In genomic region chr1:235199441-235199840, GRCh38 we compare ENCODE assay signal across 8 cellular contexts. TPM values are rescaled to one million over a fixed set of nuclear protein-coding genes. Genes with fewer than 3 reads are reported as not detected.
DNase-seq lines count a peak whose midpoint lies in the region; ATAC-seq and TF ChIP-seq lines count a peak whose summit lies in the region.

No MANE protein-coding gene starts in this region.

- no peak for TF ChIP-seq EP300 in tibial nerve (IDR thresholded peaks at IDR 0.05)

- no peak for DNase-seq in activated T-cell treated with anti-CD3 and anti-CD28 coated beads, Interleukin-2, amount 50 U/mL, for 72 hours
- DNase-seq in activated T-cell treated with anti-CD3 and anti-CD28 coated beads for 4 hours (no peak), amniotic epithelial cell (ENCODE audit: low read depth) (peak; percentile 53), iPS-NIHi11 (ENCODE audit: low spot score) (peak; percentile 72), tibial nerve (ENCODE audit: low spot score in 2 of 2) (no peak), left colon (no peak), HPDE6-E6E7 (ENCODE audit: extremely low spot score) (no peak), middle frontal gyrus (ENCODE audit: extremely low spot score, low spot score) (no peak)

- 33 to 34% methylated on average over 6 of the region's 6 CpGs for WGBS in tibial nerve, 2 donors

- H3K27me3 ChIP-seq in tibial nerve, result no peaks in the 10 kb centered on the region

- H3K36me3 Mint-ChIP-seq in activated T-cell treated with anti-CD3 and anti-CD28 coated beads, Interleukin-2, amount 50 U/mL, for 72 hours (ENCODE audit: insufficient read depth in 2 of 2), result peaks cover 0 to 10% of the 10 kb centered on the region in 2 donors

- H3K27ac ChIP-seq in tibial nerve, result peak overlapping the region in 3 of 4 donors; percentile 18 to 36 (median 35)

- no peak overlapping the region for H3K4me3 ChIP-seq in tibial nerve

- H3K4me3 Mint-ChIP-seq in activated T-cell treated with anti-CD3 and anti-CD28 coated beads, Interleukin-2, amount 50 U/mL, for 72 hours, result no peak overlapping the region

- H3K9me3 ChIP-seq in tibial nerve, result no peaks in the 10 kb centered on the region

- H3K4me1 ChIP-seq in tibial nerve, result peaks cover 0 to 6% (median 0%) of the 10 kb centered on the region in 4 donors

- peak overlapping the region; percentile 2 for H3K27ac Mint-ChIP-seq in activated T-cell treated with anti-CD3 and anti-CD28 coated beads, Interleukin-2, amount 50 U/mL, for 72 hours

- peaks cover 0 to 17% (median 0%) of the 10 kb centered on the region in 3 donors for H3K36me3 ChIP-seq in tibial nerve

- H3K9me3 Mint-ChIP-seq in activated T-cell treated with anti-CD3 and anti-CD28 coated beads, Interleukin-2, amount 50 U/mL, for 72 hours, result no peaks in the 10 kb centered on the region

- TF ChIP-seq POLR2A in tibial nerve (IDR thresholded peaks at IDR 0.05), result no peak

- TF ChIP-seq CTCF in tibial nerve (IDR thresholded peaks at IDR 0.05), result peak in 1 of 5 experiments; percentile 19

- H3K27me3 Mint-ChIP-seq in activated T-cell treated with anti-CD3 and anti-CD28 coated beads, Interleukin-2, amount 50 U/mL, for 72 hours (ENCODE audit: low read depth), result no peaks in the 10 kb centered on the region

- ATAC-seq in activated T-cell treated with anti-CD3 and anti-CD28 coated beads, Interleukin-2, amount 50 U/mL, for 72 hours (replicated peaks in 1 of 2), result no peak
- ATAC-seq in left colon, result no peak

- no peaks in the 10 kb centered on the region for H3K4me1 Mint-ChIP-seq in activated T-cell treated with anti-CD3 and anti-CD28 coated beads, Interleukin-2, amount 50 U/mL, for 72 hours (ENCODE audit: low read depth)

- intact Hi-C loops in left colon (cut with DNase I, micrococcal nuclease), result no loop called here

RNA-seq across cellular contexts. Expression of gene RBM34, which starts 38.4 kb away (rescaled TPM):
- 100 to 1,000 TPM; 127 to 128 TPM for total RNA-seq in activated T-cell treated with anti-CD3 and anti-CD28 coated beads, Interleukin-2, amount 50 U/mL, for 72 hours
- 10 to 100 TPM; 47.4 to 92.5 (median 51.2) TPM for total RNA-seq in tibial nerve
- 10 to 100 TPM; 50.8 to 58.7 TPM for total RNA-seq in left colon

Comparison
In these comparisons a context has a peak if more than half of its experiments do, and no peak if none do; other contexts are left out.
1. DNase-seq: peak in amniotic epithelial cell (single experiment) and iPS-NIHi11 (single experiment); none in activated T-cell treated with anti-CD3 and anti-CD28 coated beads, Interleukin-2, amount 50 U/mL, for 72 hours (0 of 2), activated T-cell treated with anti-CD3 and anti-CD28 coated beads for 4 hours (single experiment), tibial nerve (0 of 2), left colon (0 of 2), HPDE6-E6E7 (single experiment) and middle frontal gyrus (single experiment).